ENCODE assay signal across 1 cellular context in genomic region chr22:36340621-36341020, GRCh38.
TF ChIP-seq lines count a peak whose summit lies in the region.

No MANE protein-coding gene starts in this region.

TF ChIP-seq in HepG2, 621 proteins besides CTCF, POLR2A, EP300 and RAD21 (continued from another document):
- TF ChIP-seq, protein P1, sequence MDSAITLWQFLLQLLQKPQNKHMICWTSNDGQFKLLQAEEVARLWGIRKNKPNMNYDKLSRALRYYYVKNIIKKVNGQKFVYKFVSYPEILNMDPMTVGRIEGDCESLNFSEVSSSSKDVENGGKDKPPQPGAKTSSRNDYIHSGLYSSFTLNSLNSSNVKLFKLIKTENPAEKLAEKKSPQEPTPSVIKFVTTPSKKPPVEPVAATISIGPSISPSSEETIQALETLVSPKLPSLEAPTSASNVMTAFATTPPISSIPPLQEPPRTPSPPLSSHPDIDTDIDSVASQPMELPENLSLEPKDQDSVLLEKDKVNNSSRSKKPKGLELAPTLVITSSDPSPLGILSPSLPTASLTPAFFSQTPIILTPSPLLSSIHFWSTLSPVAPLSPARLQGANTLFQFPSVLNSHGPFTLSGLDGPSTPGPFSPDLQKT (CRISPR knock-in tag; IDR thresholded peaks at IDR 0.05; ENCODE audit: borderline replicate concordance), result no peak
- TF ChIP-seq HOXA9 (CRISPR knock-in tag; IDR thresholded peaks at IDR 0.05; ENCODE audit: borderline replicate concordance), result no peak
- no peak for TF ChIP-seq LCORL (IDR thresholded peaks at IDR 0.05)
- TF ChIP-seq LCORL (CRISPR knock-in tag; IDR thresholded peaks at IDR 0.05), result no peak
- TF ChIP-seq ZNF556 (CRISPR knock-in tag; IDR thresholded peaks at IDR 0.05; ENCODE audit: borderline replicate concordance), result no peak
- TF ChIP-seq ONECUT2 (CRISPR knock-in tag; IDR thresholded peaks at IDR 0.05), result no peak
- TF ChIP-seq ZSCAN31 (CRISPR knock-in tag; IDR thresholded peaks at IDR 0.05; ENCODE audit: low read depth), result no peak
- TF ChIP-seq TOPORS (CRISPR knock-in tag; IDR thresholded peaks at IDR 0.05), result no peak
- TF ChIP-seq MTF1 (CRISPR knock-in tag; IDR thresholded peaks at IDR 0.05), result no peak
- no peak for TF ChIP-seq MXI1 (IDR thresholded peaks at IDR 0.05; ENCODE audit: borderline replicate concordance, low read depth, low read length)
- TF ChIP-seq KAT8 (CRISPR knock-in tag; IDR thresholded peaks at IDR 0.05), result no peak
- TF ChIP-seq RFX5 (IDR thresholded peaks at IDR 0.05; ENCODE audit: low read depth, low read length), result peak; percentile 86
- peak; percentile 96 for TF ChIP-seq ZSCAN25 (CRISPR knock-in tag; IDR thresholded peaks at IDR 0.05)
- TF ChIP-seq, protein P2, sequence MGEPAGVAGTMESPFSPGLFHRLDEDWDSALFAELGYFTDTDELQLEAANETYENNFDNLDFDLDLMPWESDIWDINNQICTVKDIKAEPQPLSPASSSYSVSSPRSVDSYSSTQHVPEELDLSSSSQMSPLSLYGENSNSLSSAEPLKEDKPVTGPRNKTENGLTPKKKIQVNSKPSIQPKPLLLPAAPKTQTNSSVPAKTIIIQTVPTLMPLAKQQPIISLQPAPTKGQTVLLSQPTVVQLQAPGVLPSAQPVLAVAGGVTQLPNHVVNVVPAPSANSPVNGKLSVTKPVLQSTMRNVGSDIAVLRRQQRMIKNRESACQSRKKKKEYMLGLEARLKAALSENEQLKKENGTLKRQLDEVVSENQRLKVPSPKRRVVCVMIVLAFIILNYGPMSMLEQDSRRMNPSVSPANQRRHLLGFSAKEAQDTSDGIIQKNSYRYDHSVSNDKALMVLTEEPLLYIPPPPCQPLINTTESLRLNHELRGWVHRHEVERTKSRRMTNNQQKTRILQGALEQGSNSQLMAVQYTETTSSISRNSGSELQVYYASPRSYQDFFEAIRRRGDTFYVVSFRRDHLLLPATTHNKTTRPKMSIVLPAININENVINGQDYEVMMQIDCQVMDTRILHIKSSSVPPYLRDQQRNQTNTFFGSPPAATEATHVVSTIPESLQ (CRISPR knock-in tag; conservative IDR thresholded peaks at IDR 0.05), result no peak
- TF ChIP-seq, protein P3, sequence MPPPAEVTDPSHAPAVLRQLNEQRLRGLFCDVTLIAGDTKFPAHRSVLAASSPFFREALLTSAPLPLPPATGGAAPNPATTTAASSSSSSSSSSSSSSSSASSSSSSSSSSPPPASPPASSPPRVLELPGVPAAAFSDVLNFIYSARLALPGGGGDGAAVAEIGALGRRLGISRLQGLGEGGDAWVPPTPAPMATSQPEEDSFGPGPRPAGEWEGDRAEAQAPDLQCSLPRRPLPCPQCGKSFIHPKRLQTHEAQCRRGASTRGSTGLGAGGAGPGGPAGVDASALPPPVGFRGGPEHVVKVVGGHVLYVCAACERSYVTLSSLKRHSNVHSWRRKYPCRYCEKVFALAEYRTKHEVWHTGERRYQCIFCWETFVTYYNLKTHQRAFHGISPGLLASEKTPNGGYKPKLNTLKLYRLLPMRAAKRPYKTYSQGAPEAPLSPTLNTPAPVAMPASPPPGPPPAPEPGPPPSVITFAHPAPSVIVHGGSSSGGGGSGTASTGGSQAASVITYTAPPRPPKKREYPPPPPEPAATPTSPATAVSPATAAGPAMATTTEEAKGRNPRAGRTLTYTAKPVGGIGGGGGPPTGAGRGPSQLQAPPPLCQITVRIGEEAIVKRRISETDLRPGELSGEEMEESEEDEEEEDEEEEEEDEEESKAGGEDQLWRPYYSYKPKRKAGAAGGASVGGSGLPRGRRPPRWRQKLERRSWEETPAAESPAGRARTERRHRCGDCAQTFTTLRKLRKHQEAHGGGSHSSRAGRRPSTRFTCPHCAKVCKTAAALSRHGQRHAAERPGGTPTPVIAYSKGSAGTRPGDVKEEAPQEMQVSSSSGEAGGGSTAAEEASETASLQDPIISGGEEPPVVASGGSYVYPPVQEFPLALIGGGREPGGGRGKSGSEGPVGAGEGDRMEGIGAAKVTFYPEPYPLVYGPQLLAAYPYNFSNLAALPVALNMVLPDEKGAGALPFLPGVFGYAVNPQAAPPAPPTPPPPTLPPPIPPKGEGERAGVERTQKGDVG (CRISPR knock-in tag; IDR thresholded peaks at IDR 0.05; ENCODE audit: borderline replicate concordance), result no peak
- TF ChIP-seq ELF3 (CRISPR knock-in tag; IDR thresholded peaks at IDR 0.05), result no peak
- TF ChIP-seq, protein P4, sequence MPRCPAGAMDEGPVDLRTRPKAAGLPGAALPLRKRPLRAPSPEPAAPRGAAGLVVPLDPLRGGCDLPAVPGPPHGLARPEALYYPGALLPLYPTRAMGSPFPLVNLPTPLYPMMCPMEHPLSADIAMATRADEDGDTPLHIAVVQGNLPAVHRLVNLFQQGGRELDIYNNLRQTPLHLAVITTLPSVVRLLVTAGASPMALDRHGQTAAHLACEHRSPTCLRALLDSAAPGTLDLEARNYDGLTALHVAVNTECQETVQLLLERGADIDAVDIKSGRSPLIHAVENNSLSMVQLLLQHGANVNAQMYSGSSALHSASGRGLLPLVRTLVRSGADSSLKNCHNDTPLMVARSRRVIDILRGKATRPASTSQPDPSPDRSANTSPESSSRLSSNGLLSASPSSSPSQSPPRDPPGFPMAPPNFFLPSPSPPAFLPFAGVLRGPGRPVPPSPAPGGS (CRISPR knock-in tag; IDR thresholded peaks at IDR 0.05), result no peak
- no peak for TF ChIP-seq ZNF550 (CRISPR knock-in tag; IDR thresholded peaks at IDR 0.05; ENCODE audit: borderline replicate concordance)
- TF ChIP-seq, protein P5, sequence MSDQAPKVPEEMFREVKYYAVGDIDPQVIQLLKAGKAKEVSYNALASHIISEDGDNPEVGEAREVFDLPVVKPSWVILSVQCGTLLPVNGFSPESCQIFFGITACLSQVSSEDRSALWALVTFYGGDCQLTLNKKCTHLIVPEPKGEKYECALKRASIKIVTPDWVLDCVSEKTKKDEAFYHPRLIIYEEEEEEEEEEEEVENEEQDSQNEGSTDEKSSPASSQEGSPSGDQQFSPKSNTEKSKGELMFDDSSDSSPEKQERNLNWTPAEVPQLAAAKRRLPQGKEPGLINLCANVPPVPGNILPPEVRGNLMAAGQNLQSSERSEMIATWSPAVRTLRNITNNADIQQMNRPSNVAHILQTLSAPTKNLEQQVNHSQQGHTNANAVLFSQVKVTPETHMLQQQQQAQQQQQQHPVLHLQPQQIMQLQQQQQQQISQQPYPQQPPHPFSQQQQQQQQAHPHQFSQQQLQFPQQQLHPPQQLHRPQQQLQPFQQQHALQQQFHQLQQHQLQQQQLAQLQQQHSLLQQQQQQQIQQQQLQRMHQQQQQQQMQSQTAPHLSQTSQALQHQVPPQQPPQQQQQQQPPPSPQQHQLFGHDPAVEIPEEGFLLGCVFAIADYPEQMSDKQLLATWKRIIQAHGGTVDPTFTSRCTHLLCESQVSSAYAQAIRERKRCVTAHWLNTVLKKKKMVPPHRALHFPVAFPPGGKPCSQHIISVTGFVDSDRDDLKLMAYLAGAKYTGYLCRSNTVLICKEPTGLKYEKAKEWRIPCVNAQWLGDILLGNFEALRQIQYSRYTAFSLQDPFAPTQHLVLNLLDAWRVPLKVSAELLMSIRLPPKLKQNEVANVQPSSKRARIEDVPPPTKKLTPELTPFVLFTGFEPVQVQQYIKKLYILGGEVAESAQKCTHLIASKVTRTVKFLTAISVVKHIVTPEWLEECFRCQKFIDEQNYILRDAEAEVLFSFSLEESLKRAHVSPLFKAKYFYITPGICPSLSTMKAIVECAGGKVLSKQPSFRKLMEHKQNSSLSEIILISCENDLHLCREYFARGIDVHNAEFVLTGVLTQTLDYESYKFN (CRISPR knock-in tag; conservative IDR thresholded peaks at IDR 0.05), result no peak
- no peak for TF ChIP-seq ZFX (CRISPR knock-in tag; IDR thresholded peaks at IDR 0.05; ENCODE audit: low read depth)
- 0 out of 2 replicates have a peak, but pooled peaks have one; percentile 20 for TF ChIP-seq SALL1 (CRISPR knock-in tag; IDR thresholded peaks at IDR 0.05)
- TF ChIP-seq HNF4G (IDR thresholded peaks at IDR 0.05; ENCODE audit: borderline replicate concordance, low read depth, low read length), result no peak
- TF ChIP-seq HNF4G (CRISPR knock-in tag; IDR thresholded peaks at IDR 0.05; ENCODE audit: borderline replicate concordance, low read depth), result no peak
- TF ChIP-seq, protein P6, sequence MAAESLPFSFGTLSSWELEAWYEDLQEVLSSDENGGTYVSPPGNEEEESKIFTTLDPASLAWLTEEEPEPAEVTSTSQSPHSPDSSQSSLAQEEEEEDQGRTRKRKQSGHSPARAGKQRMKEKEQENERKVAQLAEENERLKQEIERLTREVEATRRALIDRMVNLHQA (CRISPR knock-in tag; IDR thresholded peaks at IDR 0.05), result no peak
- TF ChIP-seq ZNF841 (CRISPR knock-in tag; IDR thresholded peaks at IDR 0.05; ENCODE audit: borderline replicate concordance), result no peak
- TF ChIP-seq PLSCR1 (CRISPR knock-in tag; IDR thresholded peaks at IDR 0.05; ENCODE audit: borderline replicate concordance), result no peak
- no peak for TF ChIP-seq NR1H2 (CRISPR knock-in tag; IDR thresholded peaks at IDR 0.05; ENCODE audit: borderline replicate concordance, low read depth)
- no peak for TF ChIP-seq KAT7 (CRISPR knock-in tag; IDR thresholded peaks at IDR 0.05; ENCODE audit: borderline replicate concordance)
- no peak for TF ChIP-seq AGO1 (IDR thresholded peaks at IDR 0.05; ENCODE audit: low read depth, low read length, poor library complexity, severe bottlenecking)
- TF ChIP-seq SETDB1 (CRISPR knock-in tag; IDR thresholded peaks at IDR 0.05; ENCODE audit: borderline replicate concordance), result no peak
- TF ChIP-seq, protein P7, sequence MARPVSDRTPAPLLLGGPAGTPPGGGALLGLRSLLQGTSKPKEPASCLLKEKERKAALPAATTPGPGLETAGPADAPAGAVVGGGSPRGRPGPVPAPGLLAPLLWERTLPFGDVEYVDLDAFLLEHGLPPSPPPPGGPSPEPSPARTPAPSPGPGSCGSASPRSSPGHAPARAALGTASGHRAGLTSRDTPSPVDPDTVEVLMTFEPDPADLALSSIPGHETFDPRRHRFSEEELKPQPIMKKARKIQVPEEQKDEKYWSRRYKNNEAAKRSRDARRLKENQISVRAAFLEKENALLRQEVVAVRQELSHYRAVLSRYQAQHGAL (CRISPR knock-in tag; IDR thresholded peaks at IDR 0.05; ENCODE audit: not compliant biosample characterization), result no peak
- no peak for TF ChIP-seq ZNF644 (CRISPR knock-in tag; IDR thresholded peaks at IDR 0.05; ENCODE audit: low read depth)
- TF ChIP-seq, protein P8, sequence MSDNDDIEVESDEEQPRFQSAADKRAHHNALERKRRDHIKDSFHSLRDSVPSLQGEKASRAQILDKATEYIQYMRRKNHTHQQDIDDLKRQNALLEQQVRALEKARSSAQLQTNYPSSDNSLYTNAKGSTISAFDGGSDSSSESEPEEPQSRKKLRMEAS (IDR thresholded peaks at IDR 0.05), result 0 out of 2 replicates have a peak, but pooled peaks have one; percentile 25
- no peak for TF ChIP-seq CENPT (CRISPR knock-in tag; IDR thresholded peaks at IDR 0.05; ENCODE audit: low read depth)
- TF ChIP-seq STAG1 (CRISPR knock-in tag; IDR thresholded peaks at IDR 0.05), result peak; percentile 59
- no peak for TF ChIP-seq GLMP (CRISPR knock-in tag; IDR thresholded peaks at IDR 0.05; ENCODE audit: borderline replicate concordance)
- no peak for TF ChIP-seq KLF15 (CRISPR knock-in tag; IDR thresholded peaks at IDR 0.05; ENCODE audit: borderline replicate concordance)
- TF ChIP-seq SRF (IDR thresholded peaks at IDR 0.05; ENCODE audit: low read depth, low read length), result no peak
- no peak for TF ChIP-seq SIN3A (IDR thresholded peaks at IDR 0.05; ENCODE audit: borderline replicate concordance, low read depth, low read length)
- TF ChIP-seq GATAD2A (CRISPR knock-in tag; IDR thresholded peaks at IDR 0.05), result no peak
- no peak for TF ChIP-seq ATF3 (CRISPR knock-in tag; IDR thresholded peaks at IDR 0.05)
- 0 out of 2 replicates have a peak, but pooled peaks have one; percentile 14 for TF ChIP-seq SMC3 (IDR thresholded peaks at IDR 0.05; ENCODE audit: low read length)
- TF ChIP-seq BRCA1 (CRISPR knock-in tag; IDR thresholded peaks at IDR 0.05), result no peak
- 0 out of 2 replicates have a peak, but pooled peaks have one; percentile 8 for TF ChIP-seq SOX5 (CRISPR knock-in tag; IDR thresholded peaks at IDR 0.05; ENCODE audit: borderline replicate concordance)
- TF ChIP-seq AGO2 (optimal IDR thresholded peaks at IDR 0.05; ENCODE audit: low read depth, low read length), result no peak
- no peak for TF ChIP-seq NCOA1 (CRISPR knock-in tag; IDR thresholded peaks at IDR 0.05)
- TF ChIP-seq, protein P9, sequence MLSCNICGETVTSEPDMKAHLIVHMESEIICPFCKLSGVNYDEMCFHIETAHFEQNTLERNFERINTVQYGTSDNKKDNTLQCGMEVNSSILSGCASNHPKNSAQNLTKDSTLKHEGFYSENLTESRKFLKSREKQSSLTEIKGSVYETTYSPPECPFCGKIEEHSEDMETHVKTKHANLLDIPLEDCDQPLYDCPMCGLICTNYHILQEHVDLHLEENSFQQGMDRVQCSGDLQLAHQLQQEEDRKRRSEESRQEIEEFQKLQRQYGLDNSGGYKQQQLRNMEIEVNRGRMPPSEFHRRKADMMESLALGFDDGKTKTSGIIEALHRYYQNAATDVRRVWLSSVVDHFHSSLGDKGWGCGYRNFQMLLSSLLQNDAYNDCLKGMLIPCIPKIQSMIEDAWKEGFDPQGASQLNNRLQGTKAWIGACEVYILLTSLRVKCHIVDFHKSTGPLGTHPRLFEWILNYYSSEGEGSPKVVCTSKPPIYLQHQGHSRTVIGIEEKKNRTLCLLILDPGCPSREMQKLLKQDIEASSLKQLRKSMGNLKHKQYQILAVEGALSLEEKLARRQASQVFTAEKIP (CRISPR knock-in tag; IDR thresholded peaks at IDR 0.05; ENCODE audit: borderline replicate concordance), result no peak
- no peak for TF ChIP-seq ZNF264 (CRISPR knock-in tag; IDR thresholded peaks at IDR 0.05)
- no peak for TF ChIP-seq NFKB2 (CRISPR knock-in tag; IDR thresholded peaks at IDR 0.05; ENCODE audit: borderline replicate concordance)
- no peak for TF ChIP-seq PITX1 (CRISPR knock-in tag; IDR thresholded peaks at IDR 0.05)
- no peak for TF ChIP-seq RXRA (CRISPR knock-in tag; IDR thresholded peaks at IDR 0.05)
- TF ChIP-seq ZNF740 (CRISPR knock-in tag; IDR thresholded peaks at IDR 0.05), result no peak
- TF ChIP-seq TEAD3 (CRISPR knock-in tag; optimal IDR thresholded peaks at IDR 0.05; ENCODE audit: borderline replicate concordance), result no peak
